ENCODE assay signal across 2 cellular contexts in genomic region chr5:126963822-126964375, GRCh38.
TF ChIP-seq lines count a peak whose summit lies in the region.

No MANE protein-coding gene starts in this region.

TF ChIP-seq in IMR-90, 13 proteins besides CTCF, POLR2A, EP300 and RAD21:
- no peak for TF ChIP-seq CEBPB (IDR thresholded peaks at IDR 0.05; ENCODE audit: low read depth, low read length)
- TF ChIP-seq RFX5 (IDR thresholded peaks at IDR 0.05; ENCODE audit: low read depth, low read length): no peak
- TF ChIP-seq RCOR1 (IDR thresholded peaks at IDR 0.05; ENCODE audit: insufficient replicate concordance, low read length): no peak
- TF ChIP-seq ELK1 (IDR thresholded peaks at IDR 0.05; ENCODE audit: borderline replicate concordance, low read depth, low read length): no peak
- no peak for TF ChIP-seq CHD1 (IDR thresholded peaks at IDR 0.05; ENCODE audit: low read depth, low read length)
- TF ChIP-seq FOS (IDR thresholded peaks at IDR 0.05; ENCODE audit: low read depth, low read length): no peak
- TF ChIP-seq MAZ (IDR thresholded peaks at IDR 0.05; ENCODE audit: borderline replicate concordance, low read depth, low read length): no peak

TF ChIP-seq in GM12878, 131 proteins besides CTCF, POLR2A, EP300 and RAD21:
- TF ChIP-seq CBFB (IDR thresholded peaks at IDR 0.05; ENCODE audit: low read depth): no peak
- no peak for TF ChIP-seq PRDM15 (CRISPR knock-in tag; IDR thresholded peaks at IDR 0.05)
